ENCODE assay signal across 21 cellular contexts in the genomic region with DNA sequence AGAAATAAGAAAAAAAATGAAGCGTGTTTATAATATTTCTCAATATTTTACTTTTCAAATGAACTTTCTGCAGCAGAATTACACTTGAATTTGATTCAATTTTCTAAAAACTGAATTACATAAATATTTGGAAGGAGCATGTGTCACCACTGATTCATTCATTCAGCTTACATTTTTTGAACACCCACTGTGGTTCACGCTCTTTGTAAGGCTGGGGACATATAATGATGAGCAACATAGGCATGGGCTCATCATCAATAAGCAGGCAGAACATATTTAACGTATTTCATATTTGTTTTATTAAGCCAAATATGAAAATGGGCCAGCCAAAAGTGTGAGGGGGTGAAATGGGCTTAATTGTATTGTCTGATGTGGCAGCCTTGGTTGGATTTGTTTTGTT.
DNase-seq lines count a peak whose midpoint lies in the region; ATAC-seq and TF ChIP-seq lines count a peak whose summit lies in the region.
"Had no signal": no experiment of that assay in that cellular context is flagged by ENCODE, and none has a peak within 500 bp of the region (broad histone marks: within the 10 kb centered on the region; RNA-seq: fewer than 3 reads in every experiment).

No MANE protein-coding gene starts in this region.

- peaks cover 6% of the 10 kb centered on the region for H3F3A ChIP-seq in smooth muscle cell (ENCODE audit: low read depth)

- H2AFZ ChIP-seq in smooth muscle cell (ENCODE audit: low read depth) (no peak overlapping the region), OCI-LY7 (ENCODE audit: low read length) (no peak overlapping the region)

- TF ChIP-seq POLR2A in uterus (IDR thresholded peaks at IDR 0.05): no peak

- no TSS peak for BruUV-seq in OCI-LY7 (replicated peaks; lab: Mats Ljungman, UMichigan)

- H3K4me3 ChIP-seq in MG63 (no peak overlapping the region), fibroblast of mammary gland (ENCODE audit: control insufficient read depth, low read depth, low read length) (no peak overlapping the region), smooth muscle cell (no peak overlapping the region), uterus (no peak overlapping the region), OCI-LY7 (ENCODE audit: low read depth, low read length, poor library complexity, severe bottlenecking) (no peak overlapping the region)
- H3K4me3 ChIP-seq: GM12878, HAP-1 had no signal

- no peak for TF ChIP-seq CTCF in fibroblast of mammary gland (conservative IDR thresholded peaks at IDR 0.05; ENCODE audit: control insufficient read depth, insufficient read depth, low read depth, low read length)
- no peak for TF ChIP-seq CTCF in smooth muscle cell (IDR thresholded peaks at IDR 0.05; ENCODE audit: borderline replicate concordance, insufficient read depth, poor library complexity, severe bottlenecking)
- TF ChIP-seq CTCF in uterus (IDR thresholded peaks at IDR 0.05): no peak
- no peak for TF ChIP-seq CTCF in OCI-LY7 (conservative IDR thresholded peaks at IDR 0.05; ENCODE audit: low read length)

- POLR2A ChIA-PET in OCI-LY7 (lab: Charles Lee): interaction anchor here (0.8 kb wide), 1 partner anchor 10 kb away, joined by 3 read pairs; no protein-coding TSS in a partner anchor

- DNase-seq in EH (ENCODE audit: low read depth) (peak; percentile 45), MG63 (peak; percentile 13), fibroblast of mammary gland (ENCODE audit: low read depth) (peak; percentile 57), smooth muscle cell (lab: John Stamatoyannopoulos, UW; ENCODE audit: unreplicated experiment) (no peak), uterus (no peak), OCI-LY7 (ENCODE audit: low spot score) (no peak)
- DNase-seq: DND-41, GF-D8, NCI-H1417 treated with DMSO at 0.1 percent for 48 hours, NCI-H1930, NCI-H226, NCI-H524, NCI-H82, PC-3, RPMI8226, SHP77 treated with DMSO at 0.1 percent for 48 hours, SK-N-SH had no signal

- 68% methylated on average over 3 of the region's 3 CpGs for WGBS in smooth muscle cell (ENCODE audit: low lambda C conversion rate)

- H3K36me3 ChIP-seq in MG63 (no peaks in the 10 kb centered on the region), smooth muscle cell (ENCODE audit: low read depth) (no peaks in the 10 kb centered on the region), uterus (no peaks in the 10 kb centered on the region), OCI-LY7 (ENCODE audit: insufficient read depth, low read length) (no peaks in the 10 kb centered on the region)
- H3K36me3 ChIP-seq: HAP-1 had no signal

- H4K20me1 ChIP-seq in smooth muscle cell (ENCODE audit: low read depth): no peaks in the 10 kb centered on the region
- H4K20me1 ChIP-seq in OCI-LY7 (ENCODE audit: insufficient read depth, low read length): no peaks in the 10 kb centered on the region

- H3K9me3 ChIP-seq in MG63 (no peaks in the 10 kb centered on the region), smooth muscle cell (replicated peaks; ENCODE audit: low read depth) (no peaks in the 10 kb centered on the region), uterus (no peaks in the 10 kb centered on the region), OCI-LY7 (ENCODE audit: low read length) (no peaks in the 10 kb centered on the region)
- H3K9me3 ChIP-seq: HAP-1, SK-N-SH had no signal

- H3K4me1 ChIP-seq in smooth muscle cell (ENCODE audit: low read depth) (peaks cover 3% of the 10 kb centered on the region), uterus (no peaks in the 10 kb centered on the region), OCI-LY7 (ENCODE audit: insufficient read depth, low read length, poor library complexity, severe bottlenecking) (no peaks in the 10 kb centered on the region)
- H3K4me1 ChIP-seq: HAP-1 had no signal

- no peak for ATAC-seq in HG03354 (IDR thresholded peaks at IDR 0.05; ENCODE audit: poor library complexity, severe bottlenecking, unreplicated experiment)
- ATAC-seq: GM12878, PC-3 had no signal

- intact Hi-C loops in uterus (cut with DNase I; ENCODE audit: low total_unique reads) (no loop called here), OCI-LY7 (cut with micrococcal nuclease; ENCODE audit: unreplicated experiment) (no loop called here)

- no peaks in the 10 kb centered on the region for H3K79me2 ChIP-seq in smooth muscle cell (ENCODE audit: low read depth)
- no peaks in the 10 kb centered on the region for H3K79me2 ChIP-seq in OCI-LY7 (ENCODE audit: insufficient read depth, low read depth, low read length)

- H3K9ac ChIP-seq in smooth muscle cell (ENCODE audit: low read depth): peak overlapping the region; percentile 29
- H3K9ac ChIP-seq: KMS-11, SK-N-SH had no signal

- H3K4me2 ChIP-seq in smooth muscle cell (no peak overlapping the region), OCI-LY7 (ENCODE audit: low read length) (no peak overlapping the region)
- H3K4me2 ChIP-seq: KMS-11, SK-N-SH had no signal

- no peaks in the 10 kb centered on the region for H3K9me2 ChIP-seq in OCI-LY7 (ENCODE audit: insufficient read depth, low read length)
- H3K9me2 ChIP-seq: SK-N-SH had no signal

- H3K27me3 ChIP-seq in MG63: no peaks in the 10 kb centered on the region
- H3K27me3 ChIP-seq in smooth muscle cell (ENCODE audit: low read depth): no peaks in the 10 kb centered on the region
- no peaks in the 10 kb centered on the region for H3K27me3 ChIP-seq in uterus

- H3K27ac ChIP-seq in smooth muscle cell (ENCODE audit: low read depth) (peak overlapping the region; percentile 92), uterus (no peak overlapping the region), OCI-LY7 (ENCODE audit: low read depth, low read length, poor library complexity, severe bottlenecking) (no peak overlapping the region)
- H3K27ac ChIP-seq: KMS-11 had no signal

- CTCF ChIA-PET in OCI-LY7 (lab: Charles Lee; ENCODE audit: unreplicated experiment): no interaction called here

Comparison
In these comparisons a context has a peak if more than half of its experiments do, and no peak if none do; other contexts are left out.
1. DNase-seq: peak in EH (single experiment), MG63 (single experiment) and fibroblast of mammary gland (single experiment); none in smooth muscle cell (single experiment), uterus (0 of 2) and OCI-LY7 (single experiment).